Comparison of ENCODE assay signal across 8 cellular contexts in genomic region chr17:1562178-1562643, GRCh38. TPM values are rescaled to one million over a fixed set of nuclear protein-coding genes. Genes with fewer than 3 reads are reported as not detected.
A peak's percentile ranks its signal among the peaks of the same experiment; 100 is the strongest.
DNase-seq lines count a peak whose midpoint lies in the region; ATAC-seq and TF ChIP-seq lines count a peak whose summit lies in the region.

No MANE protein-coding gene starts in this region.

- H3K27me3 ChIP-seq in DOHH2 (ENCODE audit: control insufficient read depth, low read length) = no peaks in the 10 kb centered on the region
- H3K27me3 ChIP-seq in HUES48 (ENCODE audit: control insufficient read depth, insufficient read depth, low read length) = no peaks in the 10 kb centered on the region
- H3K27me3 ChIP-seq in thoracic aorta (replicated peaks; ENCODE audit: insufficient read depth) = no peaks in the 10 kb centered on the region

- in situ Hi-C loops in astrocyte of the spinal cord (cut with HindIII; ENCODE audit: low sequenced_read_pairs) = no loop called here

- peak; percentile 28 for DNase-seq in astrocyte of the spinal cord (ENCODE audit: low read depth, low spot score)
- DNase-seq in left colon = peak in 1 of 2 donors; percentile 71
- no peak for DNase-seq in thoracic aorta (ENCODE audit: low spot score)
- no peak for DNase-seq in SKM-1 (lab: John Stamatoyannopoulos, UW; ENCODE audit: unreplicated experiment)
- no peak for DNase-seq in GM19240 (ENCODE audit: insufficient read length, low spot score)

- H3K4me1 ChIP-seq in DOHH2 (ENCODE audit: control insufficient read depth, low read length) (peaks cover 71% of the 10 kb centered on the region), HUES48 (ENCODE audit: control insufficient read depth, insufficient read depth, low read length) (peaks cover 17% of the 10 kb centered on the region), thoracic aorta (ENCODE audit: control insufficient read depth in 1 of 2, low read depth in 2 of 2) (peaks cover 5 to 27% of the 10 kb centered on the region in 2 donors)

- H4K20me1 ChIP-seq in DOHH2 (ENCODE audit: control insufficient read depth, insufficient read depth, low read depth, low read length) = peaks cover 22% of the 10 kb centered on the region

- ATAC-seq in GM21390 (IDR thresholded peaks at IDR 0.05; ENCODE audit: unreplicated experiment) (peak; percentile 26), left colon (peak; percentile 29), thoracic aorta (ENCODE audit: insufficient number of reproducible peaks, low FRiP score, low read depth) (peak; percentile 17)

- peaks cover 55% of the 10 kb centered on the region for H3K79me2 ChIP-seq in DOHH2 (ENCODE audit: control insufficient read depth, low read length)

- TF ChIP-seq CTCF in DOHH2 (IDR thresholded peaks at IDR 0.05; ENCODE audit: low read depth, low read length, poor library complexity, severe bottlenecking) (no peak), astrocyte of the spinal cord (IDR thresholded peaks at IDR 0.05; ENCODE audit: low read depth, low read length) (no peak), thoracic aorta (IDR thresholded peaks at IDR 0.05) (peak; percentile 7)

- H3K9me3 ChIP-seq in DOHH2 (ENCODE audit: control insufficient read depth, insufficient read depth, low read length) = no peaks in the 10 kb centered on the region
- H3K9me3 ChIP-seq in HUES48 (ENCODE audit: control insufficient read depth, insufficient read depth, low read length) = no peaks in the 10 kb centered on the region
- no peaks in the 10 kb centered on the region for H3K9me3 ChIP-seq in thoracic aorta

- H3K36me3 ChIP-seq in DOHH2 (ENCODE audit: control insufficient read depth, low read length) (peaks cover 34% of the 10 kb centered on the region), HUES48 (ENCODE audit: control insufficient read depth, insufficient read depth, low read length) (peaks cover 5% of the 10 kb centered on the region; the same call in 1 of the 2 replicates), thoracic aorta (no peaks in the 10 kb centered on the region)

- H3K4me2 ChIP-seq in DOHH2 (ENCODE audit: low read length) = peak overlapping the region; percentile 96

- H3K4me3 ChIP-seq in DOHH2 (ENCODE audit: low read length) (peak overlapping the region; percentile 86), HUES48 (ENCODE audit: low read depth, low read length) (peak overlapping the region; percentile 69), astrocyte of the spinal cord (ENCODE audit: low read depth, low read length) (peak overlapping the region; percentile 51), thoracic aorta (peak overlapping the region; percentile 83)

- H3K9ac ChIP-seq in HUES48 (ENCODE audit: low read depth, low read length) = peak overlapping the region; percentile 59; the same call in 1 of the 2 replicates

- H3K27ac ChIP-seq in DOHH2 (ENCODE audit: low read depth, low read length) (peak overlapping the region; percentile 29; the same call in 1 of the 2 replicates), HUES48 (ENCODE audit: low read depth, low read length) (peak overlapping the region; percentile 42), thoracic aorta (peak overlapping the region; percentile 79)

- H3K9me2 ChIP-seq in DOHH2 (replicated peaks; ENCODE audit: control insufficient read depth, low read length) = no peaks in the 10 kb centered on the region

- H3F3A ChIP-seq in DOHH2 (ENCODE audit: control insufficient read depth, insufficient read depth) = peaks cover 18% of the 10 kb centered on the region

- intact Hi-C loops in left colon (cut with DNase I, micrococcal nuclease) = no loop called here

RNA-seq across cellular contexts. Expression of gene PITPNA, which starts 0.4 kb away (rescaled TPM):
- total RNA-seq in left colon = 10 to 100 TPM; 75.5 to 94.3 TPM
- 10 to 100 TPM; 33.8 to 39.4 TPM for total RNA-seq in thoracic aorta

RNA-seq across cellular contexts. Expression of gene INPP5K, which starts 45.8 kb away (rescaled TPM):
- total RNA-seq in left colon (10 to 100 TPM; 39.9 to 40.4 TPM), thoracic aorta (10 to 100 TPM; 78.7 to 95.3 TPM)

Comparison
In these comparisons a context has a peak if more than half of its experiments do, and no peak if none do; other contexts are left out.
1. H3K27ac ChIP-seq: peak in every context shown above with its lines; median percentile 79 in thoracic aorta; 42 in HUES48; 29 in DOHH2.